ENCODE assay signal across 9 cellular contexts in genomic region chr7:76363754-76364153, GRCh38. TPM values are rescaled to one million over a fixed set of nuclear protein-coding genes. Genes with fewer than 3 reads are reported as not detected.
DNase-seq lines count a peak whose midpoint lies in the region; ATAC-seq and TF ChIP-seq lines count a peak whose summit lies in the region.
"Not testable (repeated sequence)": the region's sequence is repeated elsewhere in the genome, so short reads cannot be mapped to it uniquely, and the experiment has no call there.
"Had no signal": no experiment of that assay in that cellular context is flagged by ENCODE, and none has a peak within 500 bp of the region (broad histone marks: within the 10 kb centered on the region; RNA-seq: fewer than 3 reads in every experiment).

No MANE protein-coding gene starts in this region.

- not testable (repeated sequence) for H3K4ac ChIP-seq in H9 (ENCODE audit: low read depth, low read length)

- peak overlapping the region; percentile 56 for H3K18ac ChIP-seq in H9 (ENCODE audit: insufficient read length, low read depth, low read length)

- H3K23me2 ChIP-seq in H9 (ENCODE audit: insufficient read length, low read depth, low read length, poor library complexity, severe bottlenecking): not testable (repeated sequence)

- not testable (repeated sequence) for H3K9ac ChIP-seq in H9 (ENCODE audit: extremely low read depth, insufficient read length, low read length); muscle layer of colon (ENCODE audit: low read length)
- H3K9ac ChIP-seq in skeletal muscle satellite cell (ENCODE audit: low read depth, low read length): peak overlapping the region; percentile 62

- H3K79me2 ChIP-seq in H9 (ENCODE audit: insufficient read depth, low read length); PC-9 (ENCODE audit: low read depth): not testable (repeated sequence)

- H3K9me3 ChIP-seq in H9 (ENCODE audit: control insufficient read depth, low read depth, low read length); PC-9 (ENCODE audit: insufficient read depth, low read depth); muscle layer of colon (ENCODE audit: low read length); skeletal muscle satellite cell (replicated peaks; ENCODE audit: low read length); upper lobe of left lung: not testable (repeated sequence)

- not testable (repeated sequence) for H2BK20ac ChIP-seq in H9 (ENCODE audit: low read depth, low read length, poor library complexity, severe bottlenecking)

- not testable (repeated sequence) for H3K4me2 ChIP-seq in H9 (ENCODE audit: insufficient read depth, insufficient read length, low read length)
- H3K4me2 ChIP-seq in PC-9 (0 out of 2 replicates have a peak overlapping the region, but pooled peaks have one; percentile 75), skeletal muscle satellite cell (ENCODE audit: low read length) (peak overlapping the region; percentile 82)

- H3K79me1 ChIP-seq in H9 (ENCODE audit: insufficient read depth, low read depth, low read length, poor library complexity, severe bottlenecking): not testable (repeated sequence)

- POLR2A ChIA-PET in PC-9 (lab: Charles Lee; ENCODE audit: unreplicated experiment): interaction anchor here (0.6 to 1.0 kb wide), 2 partner anchors 57 to 60 kb away, joined by 3 to 6 read pairs; no protein-coding TSS in a partner anchor

- H4K8ac ChIP-seq in H9 (replicated peaks; ENCODE audit: insufficient read length, low read depth, low read length): not testable (repeated sequence)

- TF ChIP-seq EP300 in upper lobe of left lung (IDR thresholded peaks at IDR 0.05): not testable (repeated sequence)

- not testable (repeated sequence) for ATAC-seq in activated CD8-positive, alpha-beta memory T cell treated with anti-CD3 and anti-CD28 coated beads, Interleukin-2, amount 10 ng/mL, durations not matched to agents 7 days and 5 days; upper lobe of left lung (ENCODE audit: low FRiP score in 2 of 2)

- no CpG with 5 or more reads among the region's 3 CpGs for WGBS in H9 (ENCODE audit: extremely low coverage, insufficient read length, low lambda C conversion rate)
- 68 to 75% methylated on average over 3 of the region's 3 CpGs for whole genome bisulfite sequencing in upper lobe of left lung, 2 donors

- H3K27ac ChIP-seq in H9 (ENCODE audit: insufficient read length, low read depth, low read length): not testable (repeated sequence)
- H3K27ac ChIP-seq in PC-9: peak overlapping the region; percentile 78
- peak overlapping the region; percentile 66 for H3K27ac ChIP-seq in muscle layer of colon (ENCODE audit: low read depth, low read length)
- H3K27ac ChIP-seq in upper lobe of left lung: peak overlapping the region; percentile 75 to 82 (median 78)

- not testable (repeated sequence) for H2BK5ac ChIP-seq in H9 (ENCODE audit: insufficient read length, low read length)

- not testable (repeated sequence) for H3K4me3 Mint-ChIP-seq in H9; chondrocyte (ENCODE audit: unreplicated experiment)
- peak overlapping the region; percentile 34 for H3K4me3 Mint-ChIP-seq in activated CD8-positive, alpha-beta memory T cell treated with anti-CD3 and anti-CD28 coated beads, Interleukin-2, amount 10 ng/mL, durations not matched to agents 7 days and 5 days

- H3K23ac ChIP-seq in H9 (ENCODE audit: insufficient read length, low read depth, low read length): not testable (repeated sequence)

- H3K27ac Mint-ChIP-seq in H9 (peak overlapping the region; percentile 66 to 96 (median 82); a peak in 4 of 7 replicates), chondrocyte (ENCODE audit: unreplicated experiment) (peak overlapping the region; percentile 96)
- peak overlapping the region; percentile 93 for H3K27ac Mint-ChIP-seq in activated CD8-positive, alpha-beta memory T cell treated with anti-CD3 and anti-CD28 coated beads, Interleukin-2, amount 10 ng/mL, durations not matched to agents 7 days and 5 days

- H2AFZ ChIP-seq in H9 (ENCODE audit: low read length): peak overlapping the region; percentile 97
- H2AFZ ChIP-seq in PC-9: not testable (repeated sequence)

- H2BK120ac ChIP-seq in H9 (ENCODE audit: low read depth, low read length, poor library complexity, severe bottlenecking): not testable (repeated sequence)

- H3K4me1 ChIP-seq in H9 (ENCODE audit: insufficient read depth, low read length): not testable (repeated sequence)
- peaks cover 31% of the 10 kb centered on the region for H3K4me1 ChIP-seq in PC-9 (replicated peaks; ENCODE audit: insufficient read depth)
- peaks cover 20% of the 10 kb centered on the region for H3K4me1 ChIP-seq in muscle layer of colon (ENCODE audit: insufficient read depth, low read length)
- H3K4me1 ChIP-seq in skeletal muscle satellite cell (ENCODE audit: control insufficient read depth, insufficient read depth, low read length): peaks cover 29% of the 10 kb centered on the region
- H3K4me1 ChIP-seq in upper lobe of left lung: peaks cover 25 to 37% (median 30%) of the 10 kb centered on the region in 4 donors

- H3K4me1 Mint-ChIP-seq in H9: peaks cover 16 to 20% of the 10 kb centered on the region in 2 experiments
- peaks cover 30% of the 10 kb centered on the region for H3K4me1 Mint-ChIP-seq in activated CD8-positive, alpha-beta memory T cell treated with anti-CD3 and anti-CD28 coated beads, Interleukin-2, amount 10 ng/mL, durations not matched to agents 7 days and 5 days
- H3K4me1 Mint-ChIP-seq in chondrocyte (ENCODE audit: low read depth): peaks cover 30% of the 10 kb centered on the region

- peaks cover 26% of the 10 kb centered on the region for H3F3A ChIP-seq in PC-9 (ENCODE audit: insufficient read depth, low read depth)

- TF ChIP-seq POLR2A in upper lobe of left lung (IDR thresholded peaks at IDR 0.05): not testable (repeated sequence)

- H4K20me1 ChIP-seq in H9 (ENCODE audit: control insufficient read depth, insufficient read depth, insufficient read length); PC-9 (ENCODE audit: insufficient read depth): not testable (repeated sequence)

- TSS peak; percentile 33 for BruUV-seq in PC-9 (replicated peaks; lab: Mats Ljungman, UMichigan)

- H3K9me3 Mint-ChIP-seq in H9; activated CD8-positive, alpha-beta memory T cell treated with anti-CD3 and anti-CD28 coated beads, Interleukin-2, amount 10 ng/mL, durations not matched to agents 7 days and 5 days (ENCODE audit: low read depth); chondrocyte (ENCODE audit: low read depth): not testable (repeated sequence)

- not testable (repeated sequence) for H3K27me3 Mint-ChIP-seq in H9 (ENCODE audit: low read depth); activated CD8-positive, alpha-beta memory T cell treated with anti-CD3 and anti-CD28 coated beads, Interleukin-2, amount 10 ng/mL, durations not matched to agents 7 days and 5 days; chondrocyte (ENCODE audit: low read depth)

- H3K14ac ChIP-seq in H9 (ENCODE audit: insufficient read depth, low read length): peak overlapping the region; percentile 44; the same call in 1 of the 2 replicates

- H4K91ac ChIP-seq in H9 (ENCODE audit: insufficient read length, low read depth, low read length): not testable (repeated sequence)

- peak overlapping the region; percentile 63 for H4K5ac ChIP-seq in H9 (ENCODE audit: insufficient read length, low read depth, low read length)

- H2BK15ac ChIP-seq in H9 (ENCODE audit: low read depth, low read length): not testable (repeated sequence)

- CTCF ChIA-PET in PC-9 (lab: Charles Lee): interaction anchor here (1.0 kb wide), 1 partner anchor 8 kb away, joined by 3 read pairs; no protein-coding TSS in a partner anchor
- CTCF ChIA-PET in activated CD8-positive, alpha-beta memory T cell treated with anti-CD3 and anti-CD28 coated beads, Interleukin-2, amount 10 ng/mL, durations not matched to agents 7 days and 5 days (lab: Charles Lee): interaction anchor here (1.1 to 1.5 kb wide), 5 partner anchors 15 to 185 kb away, joined by 3 to 7 read pairs (median 6); no protein-coding TSS in a partner anchor

- H3K36me3 Mint-ChIP-seq in H9 (ENCODE audit: insufficient read depth in 1 of 3, low read depth in 3 of 3); activated CD8-positive, alpha-beta memory T cell treated with anti-CD3 and anti-CD28 coated beads, Interleukin-2, amount 10 ng/mL, durations not matched to agents 7 days and 5 days; chondrocyte (ENCODE audit: low read depth): not testable (repeated sequence)

- not testable (repeated sequence) for H3K36me3 ChIP-seq in PC-9 (ENCODE audit: low read depth); muscle layer of colon (ENCODE audit: insufficient read depth, low read length); skeletal muscle satellite cell (ENCODE audit: insufficient read depth, low read length); upper lobe of left lung

- H2AK5ac ChIP-seq in H9 (ENCODE audit: insufficient read length, low read length): not testable (repeated sequence)

- DNase-seq in H9; PC-9; activated CD8-positive, alpha-beta memory T cell treated with anti-CD3 and anti-CD28 coated beads, Interleukin-2, amount 10 ng/mL, durations not matched to agents 7 days and 5 days; foreskin fibroblast; upper lobe of left lung: not testable (repeated sequence)
- peak; percentile 9 for DNase-seq in chondrocyte (ENCODE audit: low spot score)

- H3K4me3 ChIP-seq in PC-9; skeletal muscle satellite cell (ENCODE audit: low read length); upper lobe of left lung: not testable (repeated sequence)
- H3K4me3 ChIP-seq in foreskin fibroblast (ENCODE audit: low read depth in 1 of 2, low read length in 2 of 2): peak overlapping the region; percentile 3 to 13
- peak overlapping the region in 1 of 2 donors; percentile 2 for H3K4me3 ChIP-seq in muscle layer of colon (ENCODE audit: low read depth in 1 of 2, low read length in 2 of 2)

- not testable (repeated sequence) for H3T11ph ChIP-seq in H9 (ENCODE audit: low read length)

- H3K56ac ChIP-seq in H9 (ENCODE audit: insufficient read length, low read depth, low read length): not testable (repeated sequence)

- not testable (repeated sequence) for H2BK12ac ChIP-seq in H9 (ENCODE audit: insufficient read length, low read depth, low read length)

- intact Hi-C loops in PC-9 (cut with micrococcal nuclease; ENCODE audit: unreplicated experiment): loop anchor here (1.0 kb wide), 1 partner anchor 10 kb away; no protein-coding TSS in a partner anchor

- not testable (repeated sequence) for H3K27me3 ChIP-seq in H9 (ENCODE audit: insufficient read depth, low read length); PC-9 (ENCODE audit: insufficient read depth, low read depth); muscle layer of colon (ENCODE audit: control insufficient read depth in 1 of 2, insufficient read depth in 2 of 2, low read length in 2 of 2); skeletal muscle satellite cell (ENCODE audit: control insufficient read depth, insufficient read depth, low read length); upper lobe of left lung

- not testable (repeated sequence) for H3K9me2 ChIP-seq in PC-9 (ENCODE audit: insufficient read depth)

- TF ChIP-seq CTCF in H9 (conservative IDR thresholded peaks at IDR 0.05); PC-9 (conservative IDR thresholded peaks at IDR 0.05); chondrocyte (IDR thresholded peaks at IDR 0.05); foreskin fibroblast (IDR thresholded peaks at IDR 0.05; ENCODE audit: low read depth, low read length); upper lobe of left lung (IDR thresholded peaks at IDR 0.05): not testable (repeated sequence)

RNA-seq across cellular contexts. Expression of gene YWHAG, which starts 5.0 kb away (rescaled TPM):
- total RNA-seq in H9 (2021) (241 and 243 TPM in 2 replicates), PC-9 (2021) (206 and 250 TPM in 2 replicates), chondrocyte (195 to 208 TPM (median 205 TPM) in 3 replicates), upper lobe of left lung (100 to 1,000 TPM in 1 of 6 donors, 10 to 100 TPM in 5; 51.3 to 114 (median 73.4) TPM)
- total RNA-seq in activated CD8-positive, alpha-beta memory T cell treated with anti-CD3 and anti-CD28 coated beads, Interleukin-2, amount 10 ng/mL, durations not matched to agents 7 days and 5 days: 100 to 1,000 TPM in 1 of 2 experiments, 10 to 100 TPM in 1; 80.8 to 115 TPM
- total RNA-seq in skeletal muscle satellite cell (2012; rRNA removed): 126 and 159 TPM in 2 replicates

RNA-seq across cellular contexts. Expression of gene SSC4D, which starts 45.7 kb away (rescaled TPM):
- 14.8 and 16.4 TPM in 2 replicates for total RNA-seq in H9 (2021)
- total RNA-seq in PC-9 (2021): 3.5 and 3.9 TPM in 2 replicates
- under 1 TPM; 0.23 to 0.64 TPM for total RNA-seq in activated CD8-positive, alpha-beta memory T cell treated with anti-CD3 and anti-CD28 coated beads, Interleukin-2, amount 10 ng/mL, durations not matched to agents 7 days and 5 days
- total RNA-seq in chondrocyte: 0.97 to 1.2 TPM (median 1.1 TPM) in 3 replicates
- 0.22 and 1.0 TPM in 2 replicates for total RNA-seq in skeletal muscle satellite cell (2012; rRNA removed)
- total RNA-seq in upper lobe of left lung: 1 to 10 TPM in 5 of 6 donors, not detected in 1; 1.7 to 2.1 (median 1.9) TPM
- total RNA-seq: Calu3 had no signal
